Comparison of ENCODE assay signal across 11 cellular contexts in the genomic region with DNA sequence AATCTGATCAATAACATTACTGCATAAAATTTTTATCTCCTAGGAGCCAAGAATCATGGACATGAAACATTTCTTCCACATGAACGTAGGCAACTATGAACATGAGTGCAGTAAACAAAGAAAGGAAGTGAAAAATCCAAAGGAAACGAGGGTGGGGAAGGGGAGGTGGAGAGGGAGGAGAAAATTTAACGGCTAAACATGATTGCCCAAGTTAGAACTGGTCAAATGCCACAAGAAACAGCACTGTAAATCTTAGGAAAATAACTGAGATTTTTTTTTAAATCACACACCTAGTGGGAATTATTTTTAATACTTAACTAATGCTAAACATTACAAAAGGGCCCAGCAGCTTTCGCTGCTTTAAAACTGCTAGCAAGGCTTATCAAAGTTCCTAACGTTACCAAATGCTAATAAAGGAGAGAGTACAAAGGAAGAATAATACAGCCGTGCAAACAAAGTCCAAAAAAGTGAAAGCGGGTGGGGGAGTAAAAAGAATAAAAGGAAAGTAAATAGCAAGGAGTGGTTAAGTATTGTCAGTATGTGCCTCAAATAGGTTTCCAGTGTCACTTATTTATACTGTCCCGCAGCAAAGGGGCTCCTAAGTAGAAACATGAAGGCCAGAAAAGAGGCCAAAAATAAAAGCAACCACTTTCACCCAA. TPM values are rescaled to one million over a fixed set of nuclear protein-coding genes. Genes with fewer than 3 reads are reported as not detected.
A peak's percentile ranks its signal among the peaks of the same experiment; 100 is the strongest.
DNase-seq lines count a peak whose midpoint lies in the region; ATAC-seq and TF ChIP-seq lines count a peak whose summit lies in the region.
"Had no signal": no experiment of that assay in that cellular context is flagged by ENCODE, and none has a peak within 500 bp of the region (broad histone marks: within the 10 kb centered on the region; RNA-seq: fewer than 3 reads in every experiment).

No MANE protein-coding gene starts in this region.

- H3K9ac ChIP-seq in mammary epithelial cell (ENCODE audit: insufficient read depth, low read length) (no peak overlapping the region), neural progenitor cell (no peak overlapping the region)

- ATAC-seq in right lobe of liver (peak; percentile 72 to 81 (median 76)), aorta (ENCODE audit: low FRiP score) (peak; percentile 45), HG03039 (IDR thresholded peaks at IDR 0.05; ENCODE audit: unreplicated experiment) (no peak), HG02642 (IDR thresholded peaks at IDR 0.05; ENCODE audit: poor library complexity, unreplicated experiment) (no peak)
- ATAC-seq: HCT116 had no signal

- H3K27ac Mint-ChIP-seq in MCF 10A (ENCODE audit: low read depth, unreplicated experiment) (peak overlapping the region; percentile 49), neural progenitor cell (no peak overlapping the region)

- no peaks in the 10 kb centered on the region for H3K9me3 ChIP-seq in mammary epithelial cell (replicated peaks; ENCODE audit: insufficient read depth, low read length)
- H3K9me3 ChIP-seq in adrenal gland (replicated peaks in 1 of 3), result no peaks in the 10 kb centered on the region
- H3K9me3 ChIP-seq in right lobe of liver, result no peaks in the 10 kb centered on the region
- H3K9me3 ChIP-seq in aorta (ENCODE audit: control insufficient read depth, low read length), result no peaks in the 10 kb centered on the region
- H3K9me3 ChIP-seq in neural progenitor cell (ENCODE audit: low read depth), result no peaks in the 10 kb centered on the region

- H3K27me3 ChIP-seq in mammary epithelial cell (ENCODE audit: insufficient read depth, low read length), result no peaks in the 10 kb centered on the region
- no peaks in the 10 kb centered on the region for H3K27me3 ChIP-seq in adrenal gland
- H3K27me3 ChIP-seq in right lobe of liver, result no peaks in the 10 kb centered on the region
- H3K27me3 ChIP-seq in aorta (ENCODE audit: control insufficient read depth in 1 of 2, insufficient read depth in 2 of 2, low read length in 1 of 2), result no peaks in the 10 kb centered on the region
- no peaks in the 10 kb centered on the region for H3K27me3 ChIP-seq in neural progenitor cell
- H3K27me3 ChIP-seq: cardiac muscle cell had no signal

- no peak overlapping the region for H3K4me3 Mint-ChIP-seq in MCF 10A (ENCODE audit: unreplicated experiment)
- no peak overlapping the region for H3K4me3 Mint-ChIP-seq in neural progenitor cell

- H3K4me1 Mint-ChIP-seq in MCF 10A (ENCODE audit: insufficient read depth, unreplicated experiment) (peaks cover 18% of the 10 kb centered on the region), neural progenitor cell (peaks cover 8% of the 10 kb centered on the region)

- no peak overlapping the region for H3K4me2 ChIP-seq in mammary epithelial cell (ENCODE audit: insufficient read depth, low read depth, low read length)
- H3K4me2 ChIP-seq in neural progenitor cell, result no peak overlapping the region

- H3K4me3 ChIP-seq in mammary epithelial cell (replicated peaks in 1 of 3; ENCODE audit: insufficient read depth in 1 of 3, low read depth in 2 of 3, low read length in 3 of 3) (no peak overlapping the region), adrenal gland (no peak overlapping the region), right lobe of liver (no peak overlapping the region), aorta (ENCODE audit: low read length in 2 of 2) (no peak overlapping the region), neural progenitor cell (no peak overlapping the region)
- H3K4me3 ChIP-seq: cardiac muscle cell had no signal

- no peak for DNase-seq in MCF 10A (ENCODE audit: unreplicated experiment)
- no peak for DNase-seq in mammary epithelial cell
- DNase-seq in adrenal gland, result no peak
- DNase-seq in right lobe of liver, result no peak
- DNase-seq in aorta, result no peak
- no peak for DNase-seq in neural progenitor cell (ENCODE audit: low spot score)
- DNase-seq: NCI-H82 had no signal

- peaks cover 17% of the 10 kb centered on the region for H3K36me3 ChIP-seq in mammary epithelial cell (ENCODE audit: insufficient read depth, low read length)
- peaks cover 0 to 4% of the 10 kb centered on the region in 2 donors for H3K36me3 ChIP-seq in adrenal gland (replicated peaks in 1 of 2)
- peaks cover 0 to 14% (median 0%) of the 10 kb centered on the region in 4 donors for H3K36me3 ChIP-seq in right lobe of liver
- H3K36me3 ChIP-seq in aorta (ENCODE audit: control insufficient read depth in 1 of 2, insufficient read depth in 2 of 2, low read length in 1 of 2), result peaks cover 0 to 3% of the 10 kb centered on the region in 2 donors
- peaks cover 1% of the 10 kb centered on the region for H3K36me3 ChIP-seq in neural progenitor cell
- H3K36me3 ChIP-seq: cardiac muscle cell had no signal

- H3K4me1 ChIP-seq in mammary epithelial cell (ENCODE audit: insufficient read depth, low read length) (peaks cover 15% of the 10 kb centered on the region), adrenal gland (replicated peaks in 1 of 2) (peaks cover 8 to 31% of the 10 kb centered on the region in 2 donors), right lobe of liver (peaks cover 0 to 15% (median 7%) of the 10 kb centered on the region in 4 donors), aorta (ENCODE audit: control insufficient read depth in 1 of 2, insufficient read depth in 2 of 2, low read length in 2 of 2) (peaks cover 3 to 4% of the 10 kb centered on the region in 2 donors), neural progenitor cell (peaks cover 24% of the 10 kb centered on the region)

- H4K20me1 ChIP-seq in mammary epithelial cell (ENCODE audit: insufficient read depth, low read length) (no peaks in the 10 kb centered on the region), neural progenitor cell (ENCODE audit: low read depth) (peaks cover 22% of the 10 kb centered on the region)

- H2AFZ ChIP-seq in mammary epithelial cell (ENCODE audit: low read depth, low read length) (no peak overlapping the region), neural progenitor cell (replicated peaks) (no peak overlapping the region)

- H3K27me3 Mint-ChIP-seq in MCF 10A (ENCODE audit: insufficient read depth, unreplicated experiment) (no peaks in the 10 kb centered on the region), neural progenitor cell (ENCODE audit: insufficient read depth, low read depth) (peaks cover 4% of the 10 kb centered on the region)

- H3K27ac ChIP-seq in mammary epithelial cell (ENCODE audit: insufficient read depth, low read depth, low read length) (no peak overlapping the region), adrenal gland (peak overlapping the region in 3 of 5 donors; percentile 25 to 55 (median 54)), right lobe of liver (peak overlapping the region; percentile 45 to 63 (median 61)), aorta (ENCODE audit: low read depth in 1 of 2, low read length in 2 of 2) (peak overlapping the region in 1 of 2 donors; percentile 57), neural progenitor cell (no peak overlapping the region)
- H3K27ac ChIP-seq: cardiac muscle cell had no signal

- H3F3A ChIP-seq in neural progenitor cell (ENCODE audit: low read depth), result peaks cover 13% of the 10 kb centered on the region

- POLR2A ChIA-PET in MCF 10A (lab: Yijun Ruan, JAX), result no interaction called here

- TF ChIP-seq POLR2A in adrenal gland (IDR thresholded peaks at IDR 0.05) (no peak), right lobe of liver (IDR thresholded peaks at IDR 0.05) (no peak)

- 64% methylated on average over 8 of the region's 8 CpGs for WGBS in mammary epithelial cell (ENCODE audit: low coverage, missing lambda C conversion rate)
- WGBS in adrenal gland, 4 donors, result 29 to 42% (median 36%) methylated on average over 8 of the region's 8 CpGs
- WGBS in right lobe of liver (ENCODE audit: insufficient coverage, low coverage, low lambda C conversion rate, missing lambda C conversion rate), result 7% methylated on average over 8 of the region's 8 CpGs
- 1 to 2% methylated on average over 8 of the region's 8 CpGs for WGBS in aorta, 2 donors

- H3K79me2 ChIP-seq in mammary epithelial cell (ENCODE audit: insufficient read depth, low read length), result peaks cover 38% of the 10 kb centered on the region
- peaks cover 74% of the 10 kb centered on the region for H3K79me2 ChIP-seq in neural progenitor cell (ENCODE audit: low read depth)

- peaks cover 43% of the 10 kb centered on the region for H3K36me3 Mint-ChIP-seq in MCF 10A (ENCODE audit: insufficient read depth, unreplicated experiment)
- H3K36me3 Mint-ChIP-seq in neural progenitor cell, result peaks cover 18% of the 10 kb centered on the region

- CTCF ChIA-PET in MCF 10A (lab: Yijun Ruan, JAX) (no interaction called here), mammary epithelial cell (lab: Charles Lee; ENCODE audit: low non-redundant PET) (no interaction called here)

- TF ChIP-seq CTCF in MCF 10A (IDR thresholded peaks at IDR 0.05; ENCODE audit: unreplicated experiment) (no peak), mammary epithelial cell (conservative IDR thresholded peaks at IDR 0.05 in 1 of 2, IDR thresholded peaks at IDR 0.05 in 1 of 2; ENCODE audit: extremely low read depth in 1 of 2, insufficient read depth in 1 of 2, low read depth in 1 of 2, low read length in 2 of 2) (no peak), adrenal gland (IDR thresholded peaks at IDR 0.05) (no peak), right lobe of liver (IDR thresholded peaks at IDR 0.05) (no peak), neural progenitor cell (IDR thresholded peaks at IDR 0.05) (no peak)

- H3K9me3 Mint-ChIP-seq in MCF 10A (ENCODE audit: unreplicated experiment) (no peaks in the 10 kb centered on the region), neural progenitor cell (no peaks in the 10 kb centered on the region)

- in situ Hi-C loops in mammary epithelial cell (cut with MboI; ENCODE audit: low sequenced_read_pairs in 2 of 2), result loop anchor here (10.0 kb wide), 3 partner anchors 146 to 336 kb away; partner anchors contain the start of gene GAB2 (in 2 of the 2)

- dilution Hi-C loops in mammary epithelial cell (cut with HindIII; ENCODE audit: low sequenced_read_pairs), result no loop called here

- no TSS peak for BruUV-seq in MCF 10A (replicated peaks; lab: Mats Ljungman, UMichigan)
- BruUV-seq in mammary epithelial cell (replicated peaks; lab: Mats Ljungman, UMichigan), result no TSS peak

- intact Hi-C loops in MCF 10A (cut with micrococcal nuclease), result loop anchor here (5.0 kb wide), 1 partner anchor 129 kb away; no protein-coding TSS in a partner anchor
- intact Hi-C loops in mammary epithelial cell (cut with micrococcal nuclease), result loop anchor here (5.0 kb wide), 1 partner anchor 414 kb away; no protein-coding TSS in a partner anchor
- intact Hi-C loops in adrenal gland (cut with DNase I), result loop anchor here (5.0 to 10.0 kb wide), 2 partner anchors 144 to 346 kb away; partner anchors contain the start of gene GAB2 (in 2 of the 2)
- intact Hi-C loops in right lobe of liver (cut with DNase I), result loop anchor here in 1 of 2 donors (10.0 kb wide), 1 partner anchor 146 kb away; the partner anchor contains the start of gene GAB2
- intact Hi-C loops in aorta (cut with DNase I), result loop anchor here (5.0 to 10.0 kb wide), 5 partner anchors 144 to 414 kb away; partner anchors contain the start of gene GAB2 (in 2 of the 2)

RNA-seq across cellular contexts. Expression of gene NARS2, which starts 13.7 kb away (rescaled TPM):
- total RNA-seq in MCF 10A (2022) (15.1 and 24.6 TPM in 2 replicates), mammary epithelial cell (10 to 100 TPM; 21.8 to 22.3 TPM), adrenal gland (10 to 100 TPM in 7 of 8 donors, 1 to 10 TPM in 1; 8.4 to 30.0 (median 18.4) TPM), right lobe of liver (10 to 100 TPM; 11.5 to 17.4 (median 14.0) TPM), aorta (10 to 100 TPM; 11.2 TPM), neural progenitor cell (ENCODE audit: low replicate concordance) (41.9 and 53.0 TPM in 2 replicates)
- polyA plus RNA-seq in mammary epithelial cell (12.1 TPM), adrenal gland (10 to 100 TPM; 18.2 to 33.3 (median 24.9) TPM), aorta (10 to 100 TPM in 1 of 2 donors, 1 to 10 TPM in 1; 4.8 to 10.2 TPM)
- 11.3 TPM for polyA minus RNA-seq in mammary epithelial cell

Comparison
In these comparisons a context has a peak if more than half of its experiments do, and no peak if none do; other contexts are left out.
1. H3K27ac ChIP-seq: peak in adrenal gland (3 of 5) and right lobe of liver (3 of 3); none in mammary epithelial cell (single experiment) and neural progenitor cell (single experiment).
2. ATAC-seq: peak in right lobe of liver (4 of 4) and aorta (single experiment); none in HG03039 (single experiment) and HG02642 (single experiment).